Comparison of ENCODE assay signal across 22 cellular contexts in the genomic region with DNA sequence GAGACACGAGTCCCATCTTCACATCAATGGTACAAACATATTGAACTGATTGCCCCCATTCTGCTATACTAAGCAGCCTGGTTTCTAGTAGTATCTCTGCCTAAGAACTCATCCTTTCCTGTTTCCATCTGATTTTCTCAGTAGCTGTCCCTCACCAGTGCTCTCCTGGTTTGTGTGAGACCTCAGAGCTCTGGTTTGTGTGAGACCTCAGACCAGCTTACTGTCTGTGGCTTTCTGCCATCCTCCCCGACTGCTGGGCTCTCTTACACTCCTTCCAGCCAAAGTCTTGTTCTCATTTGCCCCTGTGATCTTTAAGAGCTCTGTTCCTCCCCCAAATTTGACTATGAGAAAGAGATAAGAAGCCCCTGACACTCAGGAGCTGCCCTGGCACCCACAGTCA. TPM values are rescaled to one million over a fixed set of nuclear protein-coding genes. Genes with fewer than 3 reads are reported as not detected.
DNase-seq lines count a peak whose midpoint lies in the region; ATAC-seq and TF ChIP-seq lines count a peak whose summit lies in the region.
"Had no signal": no experiment of that assay in that cellular context is flagged by ENCODE, and none has a peak within 500 bp of the region (broad histone marks: within the 10 kb centered on the region; RNA-seq: fewer than 3 reads in every experiment).

No MANE protein-coding gene starts in this region.

- POLR2A ChIA-PET in CD8-positive, alpha-beta T cell (lab: Charles Lee) = no interaction called here

- peaks cover 23% of the 10 kb centered on the region for H3K27me3 Mint-ChIP-seq in T-helper 17 cell
- peaks cover 8% of the 10 kb centered on the region for H3K27me3 Mint-ChIP-seq in stimulated activated naive CD8-positive, alpha-beta T cell treated with anti-CD3 and anti-CD28 coated beads, Interleukin-15, amount 100 ng/mL, for 72 hours
- no peaks in the 10 kb centered on the region for H3K27me3 Mint-ChIP-seq in CD8-positive, alpha-beta T cell (ENCODE audit: low read depth)

- no peak overlapping the region for H3K4me3 ChIP-seq in esophagus muscularis mucosa
- H3K4me3 ChIP-seq in adrenal gland = no peak overlapping the region
- no peak overlapping the region for H3K4me3 ChIP-seq in CD8-positive, alpha-beta T cell (ENCODE audit: low read depth, low read length)
- H3K4me3 ChIP-seq: PC-9 had no signal

- H3K4me1 ChIP-seq in esophagus muscularis mucosa (no peaks in the 10 kb centered on the region), adrenal gland (replicated peaks in 1 of 2) (peaks cover 0 to under 1% of the 10 kb centered on the region in 2 donors)
- peaks cover 5% of the 10 kb centered on the region for H3K4me1 ChIP-seq in CD8-positive, alpha-beta T cell (ENCODE audit: insufficient read depth, low read length)

- CTCF ChIA-PET in CD8-positive, alpha-beta T cell (lab: Charles Lee) = no interaction called here

- H3K27ac ChIP-seq in esophagus muscularis mucosa (replicated peaks in 1 of 4) = no peak overlapping the region
- H3K27ac ChIP-seq in adrenal gland = no peak overlapping the region
- no peak overlapping the region for H3K27ac ChIP-seq in CD8-positive, alpha-beta T cell (ENCODE audit: low read depth, low read length)
- H3K27ac ChIP-seq: HL-60, PC-9, RWPE1 had no signal

- no peak for TF ChIP-seq POLR2A in esophagus muscularis mucosa (IDR thresholded peaks at IDR 0.05; ENCODE audit: low read depth)
- TF ChIP-seq POLR2A in adrenal gland (IDR thresholded peaks at IDR 0.05) = no peak

- no peak overlapping the region for H3K4me3 Mint-ChIP-seq in T-helper 17 cell
- no peak overlapping the region for H3K4me3 Mint-ChIP-seq in stimulated activated naive CD8-positive, alpha-beta T cell treated with anti-CD3 and anti-CD28 coated beads, Interleukin-15, amount 100 ng/mL, for 72 hours
- no peak overlapping the region for H3K4me3 Mint-ChIP-seq in CD8-positive, alpha-beta T cell
- H3K4me3 Mint-ChIP-seq: B cell, H9, IgD-negative memory B cell had no signal

- no peak for TF ChIP-seq EP300 in esophagus muscularis mucosa (IDR thresholded peaks at IDR 0.05)

- no peaks in the 10 kb centered on the region for H3K27me3 ChIP-seq in esophagus muscularis mucosa
- H3K27me3 ChIP-seq in adrenal gland = no peaks in the 10 kb centered on the region
- no peaks in the 10 kb centered on the region for H3K27me3 ChIP-seq in CD8-positive, alpha-beta T cell (ENCODE audit: insufficient read depth, low read length)

- H3K4me1 Mint-ChIP-seq in T-helper 17 cell = peaks cover 15% of the 10 kb centered on the region
- peaks cover 37% of the 10 kb centered on the region for H3K4me1 Mint-ChIP-seq in stimulated activated naive CD8-positive, alpha-beta T cell treated with anti-CD3 and anti-CD28 coated beads, Interleukin-15, amount 100 ng/mL, for 72 hours
- peaks cover 12% of the 10 kb centered on the region for H3K4me1 Mint-ChIP-seq in CD8-positive, alpha-beta T cell (ENCODE audit: low read depth)
- H3K4me1 Mint-ChIP-seq: H9, IgD-negative memory B cell had no signal

- intact Hi-C loops in esophagus muscularis mucosa (cut with DNase I) (no loop called here), adrenal gland (cut with DNase I) (no loop called here)
- intact Hi-C loops in CD8-positive, alpha-beta T cell (cut with DNase I, micrococcal nuclease) = no loop called here

- TF ChIP-seq CTCF in esophagus muscularis mucosa (IDR thresholded peaks at IDR 0.05) = no peak
- no peak for TF ChIP-seq CTCF in adrenal gland (IDR thresholded peaks at IDR 0.05)
- TF ChIP-seq CTCF in CD8-positive, alpha-beta T cell (IDR thresholded peaks at IDR 0.05) = no peak

- H3K36me3 ChIP-seq in esophagus muscularis mucosa (no peaks in the 10 kb centered on the region), adrenal gland (replicated peaks in 1 of 2) (no peaks in the 10 kb centered on the region)
- no peaks in the 10 kb centered on the region for H3K36me3 ChIP-seq in CD8-positive, alpha-beta T cell (ENCODE audit: insufficient read depth, low read length)

- peaks cover 3 to 11% of the 10 kb centered on the region in 2 donors for H3K9me3 Mint-ChIP-seq in activated naive CD4-positive, alpha-beta T cell treated with anti-CD3 and anti-CD28 coated beads, Interleukin-2, amount 50 U/mL, for 72 hours
- H3K9me3 Mint-ChIP-seq in stimulated activated naive CD8-positive, alpha-beta T cell treated with anti-CD3 and anti-CD28 coated beads, Interleukin-15, amount 100 ng/mL, for 72 hours = peaks cover 7 to 8% of the 10 kb centered on the region in 2 donors
- H3K9me3 Mint-ChIP-seq in CD8-positive, alpha-beta T cell = no peaks in the 10 kb centered on the region
- H3K9me3 Mint-ChIP-seq: H9, IgD-negative memory B cell had no signal

- no peak for DNase-seq in activated naive CD4-positive, alpha-beta T cell treated with anti-CD3 and anti-CD28 coated beads, Interleukin-2, amount 50 U/mL, for 72 hours (ENCODE audit: low spot score in 2 of 2)
- no peak for DNase-seq in activated naive CD4-positive, alpha-beta T cell (lab: John Stamatoyannopoulos, UW)
- DNase-seq in T-helper 17 cell = no peak
- peak; percentile 72 for DNase-seq in esophagus muscularis mucosa (ENCODE audit: extremely low spot score)
- peak in 1 of 2 donors; percentile 49 for DNase-seq in stimulated activated naive CD8-positive, alpha-beta T cell treated with anti-CD3 and anti-CD28 coated beads, Interleukin-15, amount 100 ng/mL, for 72 hours
- DNase-seq in MV-4-11 (lab: John Stamatoyannopoulos, UW) = no peak
- DNase-seq in adrenal gland = no peak
- no peak for DNase-seq in CD8-positive, alpha-beta T cell
- DNase-seq: COR-L47, GDM1, H9, Karpas-422, NCI-H1048, NCI-H1436, NCI-H1930, NCI-H226, NCI-H524, PC-9 had no signal

- H3K9me3 ChIP-seq in T-helper 17 cell (ENCODE audit: control insufficient read depth, low read length, poor library complexity, severe bottlenecking) (no peaks in the 10 kb centered on the region), esophagus muscularis mucosa (no peaks in the 10 kb centered on the region), adrenal gland (replicated peaks in 1 of 3) (no peaks in the 10 kb centered on the region)
- no peaks in the 10 kb centered on the region for H3K9me3 ChIP-seq in CD8-positive, alpha-beta T cell (ENCODE audit: low read length)

- peak overlapping the region; percentile 17 to 57 for H3K27ac Mint-ChIP-seq in activated naive CD4-positive, alpha-beta T cell treated with anti-CD3 and anti-CD28 coated beads, Interleukin-2, amount 50 U/mL, for 72 hours
- peak overlapping the region; percentile 71 for H3K27ac Mint-ChIP-seq in T-helper 17 cell
- peak overlapping the region in 1 of 2 donors; percentile 17 for H3K27ac Mint-ChIP-seq in stimulated activated naive CD8-positive, alpha-beta T cell treated with anti-CD3 and anti-CD28 coated beads, Interleukin-15, amount 100 ng/mL, for 72 hours
- no peak overlapping the region for H3K27ac Mint-ChIP-seq in CD8-positive, alpha-beta T cell
- H3K27ac Mint-ChIP-seq: B cell, H9, IgD-negative memory B cell had no signal

- peak in 1 of 2 donors; percentile 32 for ATAC-seq in activated naive CD4-positive, alpha-beta T cell treated with anti-CD3 and anti-CD28 coated beads, Interleukin-2, amount 50 U/mL, for 72 hours
- no peak for ATAC-seq in T-helper 17 cell
- ATAC-seq in stimulated activated naive CD8-positive, alpha-beta T cell treated with anti-CD3 and anti-CD28 coated beads, Interleukin-15, amount 100 ng/mL, for 72 hours = peak; percentile 89
- no peak for ATAC-seq in CD8-positive, alpha-beta T cell

- peaks cover 5 to 27% of the 10 kb centered on the region in 2 donors for H3K36me3 Mint-ChIP-seq in activated naive CD4-positive, alpha-beta T cell treated with anti-CD3 and anti-CD28 coated beads, Interleukin-2, amount 50 U/mL, for 72 hours
- peaks cover 8% of the 10 kb centered on the region for H3K36me3 Mint-ChIP-seq in T-helper 17 cell (ENCODE audit: low read depth)
- no peaks in the 10 kb centered on the region for H3K36me3 Mint-ChIP-seq in CD8-positive, alpha-beta T cell

- 74% methylated on average over 2 of the region's 2 CpGs for WGBS in esophagus muscularis mucosa
- WGBS in adrenal gland, 4 donors = 71 to 100% (median 75%) methylated on average over 1 to 2 of the region's 2 CpGs

RNA-seq across cellular contexts. Expression of a gene that starts 41.1 kb away (rescaled TPM):
- total RNA-seq in activated naive CD4-positive, alpha-beta T cell treated with anti-CD3 and anti-CD28 coated beads, Interleukin-2, amount 50 U/mL, for 72 hours = 10 to 100 TPM; 14.8 to 15.0 TPM
- total RNA-seq in T-helper 17 cell (10 to 100 TPM in 1 of 2 donors, 1 to 10 TPM in 1; 7.2 to 11.1 TPM), esophagus muscularis mucosa (10 to 100 TPM; 19.2 to 35.1 (median 23.1) TPM), adrenal gland (10 to 100 TPM in 4 of 8 donors, 1 to 10 TPM in 4; 5.9 to 20.5 (median 10.7) TPM)
- polyA plus RNA-seq in adrenal gland = 1 to 10 TPM; 2.5 to 9.6 (median 3.2) TPM
- 1 to 10 TPM in 1 of 2 experiments, under 1 TPM in 1; 0.89 to 1.4 TPM for total RNA-seq in CD8-positive, alpha-beta T cell
